ENCODE assay signal across 37 cellular contexts in genomic region chr1:119794230-119794629, GRCh38. TPM values are rescaled to one million over a fixed set of nuclear protein-coding genes. Genes with fewer than 3 reads are reported as not detected.
"Had no signal": no experiment of that assay in that cellular context is flagged by ENCODE, and none has a peak within 500 bp of the region (broad histone marks: within the 10 kb centered on the region; RNA-seq: fewer than 3 reads in every experiment).

No MANE protein-coding gene starts in this region.

- H3K27ac ChIP-seq: brain microvascular endothelial cell, coronary artery, foreskin keratinocyte, gastroesophageal sphincter, WERI-Rb-1 had no signal

- H3K36me3 ChIP-seq: brain microvascular endothelial cell, gastroesophageal sphincter, WERI-Rb-1 had no signal

- H3K27ac Mint-ChIP-seq: activated B cell treated with CpG ODN at 0.5 μM for 24 hours; activated CD8-positive, alpha-beta T cell treated with anti-CD3 and anti-CD28 coated beads for 36 hours; activated naive CD8-positive, alpha-beta T cell; activated T-helper 17 cell treated with anti-CD3 and anti-CD28 coated beads, Interleukin-2, amount 50 U/mL, for 72 hours; dendritic cell treated with granulocyte-macrophage colony-stimulating factor and Interleukin-4, amounts not matched to agents 40 ng/mL and 50 ng/mL, for 4 days; endodermal cell; T-cell; T-helper 17 cell; T-helper 2 cell treated with Interferon-gamma antibody and Interleukin-4, amounts not matched to agents 5 μg/mL and 100 μg/mL, for 36 hours had no signal

- H3K4me1 ChIP-seq: foreskin keratinocyte had no signal

- H3K4me3 Mint-ChIP-seq: activated B cell treated with CpG ODN at 0.5 μM for 24 hours; activated CD8-positive, alpha-beta T cell treated with anti-CD3 and anti-CD28 coated beads for 36 hours; activated naive CD8-positive, alpha-beta T cell; activated T-cell treated with anti-CD3 and anti-CD28 coated beads, Interleukin-2, amount 50 U/mL, for 4 hours; activated T-helper 17 cell treated with anti-CD3 and anti-CD28 coated beads, Interleukin-2, amount 50 U/mL, for 72 hours; central memory CD8-positive, alpha-beta T cell; dendritic cell treated with granulocyte-macrophage colony-stimulating factor and Interleukin-4, amounts not matched to agents 40 ng/mL and 50 ng/mL, for 4 days; endodermal cell; T-cell; T-helper 17 cell; T-helper 2 cell treated with Interferon-gamma antibody and Interleukin-4, amounts not matched to agents 5 μg/mL and 100 μg/mL, for 36 hours had no signal

- H3K9me3 ChIP-seq: gastroesophageal sphincter had no signal

- H3K27me3 Mint-ChIP-seq: activated CD8-positive, alpha-beta T cell treated with anti-CD3 and anti-CD28 coated beads for 36 hours; activated naive CD8-positive, alpha-beta T cell; dendritic cell treated with granulocyte-macrophage colony-stimulating factor and Interleukin-4, amounts not matched to agents 40 ng/mL and 50 ng/mL, for 4 days had no signal

- H3K27me3 ChIP-seq: brain microvascular endothelial cell, dorsolateral prefrontal cortex, foreskin keratinocyte, gastroesophageal sphincter had no signal

- H3K4me1 Mint-ChIP-seq: activated B cell treated with CpG ODN at 0.5 μM for 24 hours; activated T-helper 17 cell treated with anti-CD3 and anti-CD28 coated beads, Interleukin-2, amount 50 U/mL, for 72 hours; central memory CD8-positive, alpha-beta T cell; T-helper 17 cell had no signal

- ATAC-seq: activated CD4-positive, CD25-positive, alpha-beta regulatory T cell treated with anti-CD3 and anti-CD28 coated beads, Interleukin-2, amount 50 U/mL, for 24 hours; activated CD8-positive, alpha-beta T cell treated with anti-CD3 and anti-CD28 coated beads for 36 hours; activated T-cell treated with anti-CD3 and anti-CD28 coated beads, Interleukin-2, amount 50 U/mL, for 4 hours; activated T-helper 17 cell treated with anti-CD3 and anti-CD28 coated beads, Interleukin-2, amount 50 U/mL, for 72 hours; esophagus mucosa; foreskin keratinocyte; gastroesophageal sphincter; T-cell; T-helper 17 cell had no signal

- DNase-seq: activated B cell treated with CpG ODN at 0.5 μM for 24 hours; activated CD4-positive, alpha-beta T cell treated with anti-CD3 and anti-CD28 coated beads for 48 hours; activated CD4-positive, alpha-beta T cell treated with anti-CD3 and anti-CD28 coated beads, Interleukin-2, amount 50 U/mL, for 1 hour; activated CD4-positive, alpha-beta T cell treated with anti-CD3 and anti-CD28 coated beads, Interleukin-2, amount 50 U/mL, for 48 hours; activated CD8-positive, alpha-beta memory T cell treated with anti-CD3 and anti-CD28 coated beads for 24 hours; activated CD8-positive, alpha-beta T cell treated with anti-CD3 and anti-CD28 coated beads for 36 hours; activated effector memory CD4-positive, alpha-beta T cell treated with Interleukin-2 at 50 U/mL for 16 hours; activated gamma-delta T cell treated with Interleukin-2 at 50 U/mL for 16 hours; activated naive CD4-positive, alpha-beta T cell treated with anti-CD3 and anti-CD28 coated beads, Interleukin-2, amount 50 U/mL, for 16 hours; activated naive CD4-positive, alpha-beta T cell treated with Interleukin-2 at 50 U/mL for 16 hours; activated T-cell treated with anti-CD3 and anti-CD28 coated beads, Interleukin-2, amount 50 U/mL, for 4 hours; amniotic stem cell; brain microvascular endothelial cell; effector memory CD4-positive, alpha-beta T cell; endodermal cell; foreskin keratinocyte; SW 1271; T-cell; T-helper 17 cell; T1000; WERI-Rb-1 had no signal

- H3K36me3 Mint-ChIP-seq: T-cell had no signal

- H3K9me3 Mint-ChIP-seq: activated B cell treated with CpG ODN at 0.5 μM for 24 hours; activated CD8-positive, alpha-beta T cell treated with anti-CD3 and anti-CD28 coated beads for 36 hours; activated T-cell treated with anti-CD3 and anti-CD28 coated beads, Interleukin-2, amount 50 U/mL, for 4 hours; activated T-helper 17 cell treated with anti-CD3 and anti-CD28 coated beads, Interleukin-2, amount 50 U/mL, for 72 hours; central memory CD8-positive, alpha-beta T cell; dendritic cell treated with granulocyte-macrophage colony-stimulating factor and Interleukin-4, amounts not matched to agents 40 ng/mL and 50 ng/mL, for 4 days; endodermal cell; T-cell; T-helper 2 cell treated with Interferon-gamma antibody and Interleukin-4, amounts not matched to agents 5 μg/mL and 100 μg/mL, for 36 hours had no signal

- H3K4me3 ChIP-seq: coronary artery, dorsolateral prefrontal cortex, gastroesophageal sphincter had no signal

RNA-seq across cellular contexts. Expression of gene REG4, which starts 17.0 kb away (rescaled TPM):
- total RNA-seq: activated B cell treated with CpG ODN at 0.5 μM for 24 hours, astrocyte, bronchial epithelial cell, cardiac septum, cerebellum, dorsolateral prefrontal cortex, endodermal cell, epithelial cell of proximal tubule, esophagus mucosa, foreskin keratinocyte, gastroesophageal sphincter, glomerular endothelial cell had no signal
- polyA plus RNA-seq: foreskin keratinocyte had no signal

RNA-seq across cellular contexts. Expression of gene HMGCS2, which starts 25.5 kb away (rescaled TPM):
- total RNA-seq: activated B cell treated with CpG ODN at 0.5 μM for 24 hours; activated CD8-positive, alpha-beta T cell treated with anti-CD3 and anti-CD28 coated beads for 36 hours; activated T-helper 17 cell treated with anti-CD3 and anti-CD28 coated beads, Interleukin-2, amount 50 U/mL, for 72 hours; astrocyte; endodermal cell; epithelial cell of proximal tubule; foreskin keratinocyte; glomerular endothelial cell; T-helper 17 cell had no signal
- polyA plus RNA-seq: foreskin keratinocyte had no signal
